In the genomic region with DNA sequence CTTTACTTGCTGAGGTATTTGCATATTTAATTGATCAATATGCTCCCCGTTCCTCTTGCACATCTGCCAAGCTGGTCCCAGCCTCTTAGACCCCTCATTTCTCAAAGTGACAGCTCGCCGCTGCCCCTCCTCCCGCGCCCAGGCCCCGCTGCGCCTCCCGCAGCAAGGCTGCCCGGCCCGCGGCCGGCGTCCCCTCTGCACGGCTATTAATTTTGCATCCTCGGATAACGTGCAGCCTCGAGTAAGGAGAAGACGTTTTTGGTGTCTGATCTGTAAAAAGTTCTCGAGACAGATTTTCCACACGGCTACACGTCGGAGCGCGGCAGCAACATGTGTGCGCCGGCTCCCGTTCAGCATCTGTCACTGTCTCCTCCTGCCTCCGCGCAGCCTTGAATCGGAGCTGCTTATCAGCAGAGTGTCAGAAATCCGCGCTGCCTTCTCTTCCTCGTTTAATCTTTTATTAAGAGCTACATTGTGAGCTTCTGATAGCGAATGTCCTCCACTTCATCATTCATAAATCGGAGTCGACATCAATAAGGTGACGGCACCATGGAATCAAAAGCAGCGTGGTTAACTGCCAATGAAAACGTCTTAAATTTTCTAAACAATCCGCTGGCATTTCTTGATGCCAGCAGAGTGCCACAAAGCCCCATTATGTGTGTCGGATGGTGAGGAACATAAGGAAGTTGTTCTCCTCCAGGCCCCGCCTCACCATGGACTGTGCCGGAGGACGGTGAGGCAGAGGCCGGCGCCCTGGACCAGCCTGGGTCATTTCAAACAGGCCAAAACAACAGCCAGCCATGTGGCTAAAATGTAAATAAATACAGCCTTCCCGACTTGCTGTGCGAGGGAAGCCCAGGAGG, we compare ENCODE assay signal across 15 cellular contexts.
"Had no signal": no experiment of that assay in that cellular context is flagged by ENCODE, and none has a peak within 500 bp of the region (broad histone marks: within the 10 kb centered on the region; RNA-seq: fewer than 3 reads in every experiment).

No MANE protein-coding gene starts in this region.

- DNase-seq: activated B cell treated with CpG ODN at 0.5 μM for 24 hours; activated CD4-positive, alpha-beta T cell treated with anti-CD3 and anti-CD28 coated beads, Interleukin-2, amount 10 ng/mL, durations not matched to agents 7 days and 5 days; activated T-cell treated with anti-CD3 and anti-CD28 coated beads, Interleukin-2, amount 50 U/mL, for 1 hour; cortex of kidney; effector memory CD4-positive, alpha-beta T cell; immature natural killer cell; pancreas; T-helper 1 cell; thyroid gland had no signal

- H3K4me1 ChIP-seq: pancreas, thyroid gland, vagina had no signal

- H3K36me3 ChIP-seq: pancreas, thyroid gland, vagina had no signal

- H3K9me3 ChIP-seq: pancreas, thyroid gland, vagina had no signal

- H3K4me3 Mint-ChIP-seq: activated B cell treated with CpG ODN at 0.5 μM for 24 hours; activated CD4-positive, alpha-beta T cell treated with anti-CD3 and anti-CD28 coated beads, Interleukin-2, amount 10 ng/mL, durations not matched to agents 7 days and 5 days; activated naive CD4-positive, alpha-beta T cell treated with anti-CD3 and anti-CD28 coated beads, Interleukin-2, amount 50 U/mL, for 24 hours; central memory CD8-positive, alpha-beta T cell; immature natural killer cell; memory B cell had no signal

- H3K27ac ChIP-seq: epithelial cell of prostate, pancreas, skin epidermis, thyroid gland, vagina had no signal

- H3K4me3 ChIP-seq: pancreas, skin epidermis, thyroid gland, vagina had no signal

- H3K27ac Mint-ChIP-seq: activated B cell treated with CpG ODN at 0.5 μM for 24 hours; activated CD4-positive, alpha-beta T cell treated with anti-CD3 and anti-CD28 coated beads, Interleukin-2, amount 10 ng/mL, durations not matched to agents 7 days and 5 days; activated naive CD4-positive, alpha-beta T cell treated with anti-CD3 and anti-CD28 coated beads, Interleukin-2, amount 50 U/mL, for 24 hours; immature natural killer cell; memory B cell had no signal

- ATAC-seq: pancreas had no signal

- H3K27me3 Mint-ChIP-seq: memory B cell had no signal

- H3K4me1 Mint-ChIP-seq: activated B cell treated with CpG ODN at 0.5 μM for 24 hours; activated CD4-positive, alpha-beta T cell treated with anti-CD3 and anti-CD28 coated beads, Interleukin-2, amount 10 ng/mL, durations not matched to agents 7 days and 5 days; activated naive CD4-positive, alpha-beta T cell treated with anti-CD3 and anti-CD28 coated beads, Interleukin-2, amount 50 U/mL, for 24 hours; central memory CD8-positive, alpha-beta T cell; immature natural killer cell; memory B cell had no signal

- H3K36me3 Mint-ChIP-seq: activated naive CD4-positive, alpha-beta T cell treated with anti-CD3 and anti-CD28 coated beads, Interleukin-2, amount 50 U/mL, for 24 hours; immature natural killer cell; memory B cell had no signal

- H3K9me3 Mint-ChIP-seq: activated B cell treated with CpG ODN at 0.5 μM for 24 hours; activated CD4-positive, alpha-beta T cell treated with anti-CD3 and anti-CD28 coated beads, Interleukin-2, amount 10 ng/mL, durations not matched to agents 7 days and 5 days; activated naive CD4-positive, alpha-beta T cell treated with anti-CD3 and anti-CD28 coated beads, Interleukin-2, amount 50 U/mL, for 24 hours; central memory CD8-positive, alpha-beta T cell; immature natural killer cell; memory B cell had no signal

- H3K27me3 ChIP-seq: thyroid gland, vagina had no signal
